Comparison of ENCODE assay signal across 8 cellular contexts in the genomic region with DNA sequence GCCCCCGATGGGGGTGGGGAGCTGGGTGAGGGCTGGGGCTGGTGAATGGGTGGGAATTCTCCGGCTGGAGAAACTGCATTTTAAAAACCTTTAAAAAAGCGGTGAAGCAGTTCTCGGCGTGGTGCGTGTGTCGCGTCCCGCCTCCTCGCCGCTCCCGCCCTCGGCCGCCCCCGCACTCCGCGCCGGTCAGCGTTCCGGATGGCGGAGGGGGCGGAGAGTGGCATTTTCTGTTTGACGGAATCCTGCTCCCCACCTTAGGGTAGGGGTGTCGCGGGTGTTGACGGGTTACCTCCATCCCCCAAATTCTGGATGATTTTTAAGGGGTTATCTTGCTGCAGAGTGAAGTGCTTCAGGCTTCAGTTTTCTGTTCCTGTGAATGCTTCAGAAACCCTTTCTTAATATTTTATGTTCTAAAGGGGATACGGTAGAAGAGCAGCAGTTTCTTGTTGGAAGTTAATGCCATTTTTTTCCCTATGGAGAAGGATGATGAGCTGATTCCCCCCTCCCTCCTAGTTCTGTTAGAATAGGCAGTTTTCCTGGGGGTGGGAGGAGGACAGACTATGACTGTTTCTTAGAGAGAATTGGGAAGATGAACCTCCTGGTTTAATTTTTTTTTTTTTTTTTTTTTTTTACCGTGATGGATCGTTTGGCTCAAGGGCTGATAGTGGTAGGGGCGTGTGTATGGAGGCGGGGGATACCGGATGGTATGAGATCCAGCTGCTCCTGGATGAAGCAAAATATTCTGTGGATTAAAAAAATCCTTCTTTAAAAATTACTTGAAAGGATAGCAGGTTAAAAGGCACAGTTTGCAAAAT. TPM values are rescaled to one million over a fixed set of nuclear protein-coding genes. Genes with fewer than 3 reads are reported as not detected.
DNase-seq lines count a peak whose midpoint lies in the region; ATAC-seq and TF ChIP-seq lines count a peak whose summit lies in the region.

No MANE protein-coding gene starts in this region.

- TF ChIP-seq CTCF in GM12864 (IDR thresholded peaks at IDR 0.05; ENCODE audit: low read depth, low read length, missing control alignments) (no peak), LNCaP clone FGC (IDR thresholded peaks at IDR 0.05; ENCODE audit: control insufficient read depth, extremely low read depth, insufficient read depth) (no peak), activated B cell treated with CpG ODN at 0.5 μM for 24 hours (IDR thresholded peaks at IDR 0.05) (no peak), colonic mucosa (IDR thresholded peaks at IDR 0.05) (no peak), left lung (IDR thresholded peaks at IDR 0.05) (no peak)

- H3K4me1 Mint-ChIP-seq in activated B cell treated with CpG ODN at 0.5 μM for 24 hours, result peaks cover 15% of the 10 kb centered on the region

- CTCF ChIA-PET in activated B cell treated with CpG ODN at 0.5 μM for 24 hours (lab: Charles Lee), result no interaction called here

- H3K27me3 Mint-ChIP-seq in activated B cell treated with CpG ODN at 0.5 μM for 24 hours, result no peaks in the 10 kb centered on the region

- no peaks in the 10 kb centered on the region for H3K9me3 ChIP-seq in colonic mucosa
- no peaks in the 10 kb centered on the region for H3K9me3 ChIP-seq in left lung

- H3K9ac ChIP-seq in colonic mucosa (ENCODE audit: low read depth in 2 of 2, low read length in 2 of 2), result peak overlapping the region; percentile 80 to 85

- no peaks in the 10 kb centered on the region for H3K9me3 Mint-ChIP-seq in activated B cell treated with CpG ODN at 0.5 μM for 24 hours

- peaks cover 6% of the 10 kb centered on the region for H3K36me3 Mint-ChIP-seq in activated B cell treated with CpG ODN at 0.5 μM for 24 hours (ENCODE audit: low read depth)

- H3K27me3 ChIP-seq in H7 (ENCODE audit: control insufficient read depth, insufficient read depth, low read length) (no peaks in the 10 kb centered on the region), colonic mucosa (no peaks in the 10 kb centered on the region), left lung (peaks cover 0 to 16% of the 10 kb centered on the region in 2 donors)

- H3K36me3 ChIP-seq in H7 (replicated peaks; ENCODE audit: control insufficient read depth, insufficient read depth, low read length) (no peaks in the 10 kb centered on the region), colonic mucosa (no peaks in the 10 kb centered on the region), left lung (no peaks in the 10 kb centered on the region)

- DNase-seq in GM12864 (ENCODE audit: low read depth), result no peak
- DNase-seq in H7, result peak; percentile 67
- no peak for DNase-seq in LNCaP clone FGC (ENCODE audit: low read depth)
- DNase-seq in activated B cell treated with CpG ODN at 0.5 μM for 24 hours, result peak; percentile 46
- DNase-seq in colonic mucosa, result peak; percentile 48
- DNase-seq in left lung, result peak; percentile 48 to 84
- peak; percentile 44 for DNase-seq in stimulated activated CD4-positive, alpha-beta T cell treated with anti-CD3 and anti-CD28 coated beads, Interleukin-4, amount 100 ng/mL, for 24 hours
- DNase-seq in NK-92 (lab: John Stamatoyannopoulos, UW; ENCODE audit: unreplicated experiment), result no peak

- intact Hi-C loops in activated B cell treated with CpG ODN at 0.5 μM for 24 hours (cut with micrococcal nuclease) (loop anchor here (1.0 to 10.0 kb wide), 3 partner anchors 91 to 414 kb away; partner anchors contain the start of genes CARF, NBEAL1 and WDR12), colonic mucosa (cut with DNase I) (no loop called here), left lung (cut with DNase I) (no loop called here)

- POLR2A ChIA-PET in activated B cell treated with CpG ODN at 0.5 μM for 24 hours (lab: Charles Lee), result interaction anchor here (0.7 to 1.7 kb wide), 2 partner anchors 34 to 90 kb away, joined by 3 to 10 read pairs; partner anchors contain the start of gene CYP20A1

- H3K4me3 ChIP-seq in GM12864 (ENCODE audit: low read depth, low read length) (peak overlapping the region; percentile 87), H7 (ENCODE audit: insufficient read depth, low read depth, low read length) (peak overlapping the region; percentile 91), LNCaP clone FGC (ENCODE audit: low read depth, low read length) (peak overlapping the region; percentile 82), colonic mucosa (peak overlapping the region; percentile 98), left lung (peak overlapping the region; percentile 85 to 99)

- H3K4me3 Mint-ChIP-seq in activated B cell treated with CpG ODN at 0.5 μM for 24 hours, result peak overlapping the region; percentile 90

- no peaks in the 10 kb centered on the region for H3K4me1 ChIP-seq in colonic mucosa
- H3K4me1 ChIP-seq in left lung, result peaks cover 10 to 27% of the 10 kb centered on the region in 2 donors

- peak overlapping the region; percentile 71 for H3K27ac ChIP-seq in colonic mucosa
- peak overlapping the region; percentile 75 to 82 for H3K27ac ChIP-seq in left lung

- ATAC-seq in activated B cell treated with CpG ODN at 0.5 μM for 24 hours (ENCODE audit: low read depth) (peak; percentile 59), left lung (peak; percentile 71)

- peak overlapping the region; percentile 61 for H3K27ac Mint-ChIP-seq in activated B cell treated with CpG ODN at 0.5 μM for 24 hours

RNA-seq across cellular contexts. Expression of gene ABI2, which starts 0.7 kb away (rescaled TPM):
- 48.0 and 73.3 TPM in 2 replicates for total RNA-seq in H7 (2014; rRNA removed; shearing (Covaris generic))
- total RNA-seq in activated B cell treated with CpG ODN at 0.5 μM for 24 hours, result 13.8 and 17.3 TPM in 2 replicates
- total RNA-seq in colonic mucosa, result 10 to 100 TPM; 23.8 to 24.5 TPM
- total RNA-seq in left lung, result 10 to 100 TPM; 32.8 to 51.2 TPM

Comparison
In these comparisons a context has a peak if more than half of its experiments do, and no peak if none do; other contexts are left out.
1. DNase-seq: peak in H7 (single experiment), activated B cell treated with CpG ODN at 0.5 μM for 24 hours (single experiment), colonic mucosa (single experiment), left lung (2 of 2) and stimulated activated CD4-positive, alpha-beta T cell treated with anti-CD3 and anti-CD28 coated beads, Interleukin-4, amount 100 ng/mL, for 24 hours (single experiment); none in GM12864 (single experiment), LNCaP clone FGC (single experiment) and NK-92 (single experiment).
2. Peak in every context shown above with its lines, with median percentiles within 50 percentile points of each other: H3K4me3 ChIP-seq.